Comparison of ENCODE assay signal across 24 cellular contexts in genomic region chr11:24082860-24083259, GRCh38.
"Had no signal": no experiment of that assay in that cellular context is flagged by ENCODE, and none has a peak within 500 bp of the region (broad histone marks: within the 10 kb centered on the region; RNA-seq: fewer than 3 reads in every experiment).

No MANE protein-coding gene starts in this region.

- DNase-seq: dermis blood vessel endothelial cell; effector memory CD4-positive, alpha-beta T cell; hypothalamus; immature natural killer cell; midbrain; natural killer cell; pancreas; sigmoid colon; spleen; stimulated activated CD4-positive, alpha-beta T cell treated with anti-CD3 and anti-CD28 coated beads, Interleukin-4, amount 100 ng/mL, for 4 hours; stimulated activated naive CD8-positive, alpha-beta T cell treated with anti-CD3 and anti-CD28 coated beads, Interleukin-15, Interleukin-2, amounts not matched to agents 100 U/mL and 50 U/mL, for 24 hours; substantia nigra; upper lobe of left lung had no signal

- H3K9me3 ChIP-seq: esophagus muscularis mucosa, gastroesophageal sphincter, neutrophil, pancreas, right atrium auricular region, sigmoid colon, spleen, thoracic aorta, tibial nerve, upper lobe of left lung had no signal

- ATAC-seq: foreskin keratinocyte; gastroesophageal sphincter; left lobe of liver; natural killer cell; pancreas; stimulated activated memory B cell treated with anti-CD40 and anti-IgM and Interleukin-4, amounts not matched to agents 10 μg/mL and 1 μg/mL and 100 μg/mL, for 72 hours; stimulated activated naive CD8-positive, alpha-beta T cell treated with anti-CD3 and anti-CD28 coated beads, Interleukin-15, Interleukin-2, amounts not matched to agents 100 U/mL and 50 U/mL, for 24 hours had no signal

- H3K36me3 ChIP-seq: esophagus muscularis mucosa, gastroesophageal sphincter, neutrophil, pancreas, right atrium auricular region, sigmoid colon, spleen, thoracic aorta, tibial nerve, upper lobe of left lung had no signal

- H3K27me3 ChIP-seq: esophagus muscularis mucosa, foreskin keratinocyte, gastroesophageal sphincter, neutrophil, pancreas, right atrium auricular region, sigmoid colon, spleen, tibial nerve, upper lobe of left lung had no signal

- H3K27ac ChIP-seq: coronary artery, esophagus muscularis mucosa, foreskin keratinocyte, gastroesophageal sphincter, neutrophil, pancreas, right atrium auricular region, sigmoid colon, spleen, thoracic aorta, tibial nerve, upper lobe of left lung had no signal

- H3K4me3 ChIP-seq: coronary artery, esophagus muscularis mucosa, gastroesophageal sphincter, lung, pancreas, right atrium auricular region, sigmoid colon, spleen, thoracic aorta, tibial nerve, upper lobe of left lung had no signal
